Comparison of ENCODE assay signal across 8 cellular contexts in genomic region chr13:46552302-46552680, GRCh38. TPM values are rescaled to one million over a fixed set of nuclear protein-coding genes. Genes with fewer than 3 reads are reported as not detected.
A peak's percentile ranks its signal among the peaks of the same experiment; 100 is the strongest.
DNase-seq lines count a peak whose midpoint lies in the region; ATAC-seq and TF ChIP-seq lines count a peak whose summit lies in the region.

No MANE protein-coding gene starts in this region.

- H3K36me3 ChIP-seq in testis (ENCODE audit: low read depth, missing control alignments), result no peaks in the 10 kb centered on the region

- no peak for TF ChIP-seq CTCF in testis (IDR thresholded peaks at IDR 0.05)

- H3K9me3 ChIP-seq in testis, result no peaks in the 10 kb centered on the region

- TF ChIP-seq POLR2A in testis (IDR thresholded peaks at IDR 0.05), result no peak

- H3K4me3 Mint-ChIP-seq in activated CD4-positive, alpha-beta T cell treated with anti-CD3 and anti-CD28 coated beads, Interleukin-2, amount 10 ng/mL, durations not matched to agents 7 days and 5 days, result peak overlapping the region; percentile 93
- H3K4me3 Mint-ChIP-seq in activated naive CD8-positive, alpha-beta T cell treated with anti-CD3 and anti-CD28 coated beads, Interleukin-2, amount 50 U/mL, for 24 hours, result peak overlapping the region; percentile 89

- peak overlapping the region; percentile 87 to 92 for H3K27ac ChIP-seq in testis

- ATAC-seq in activated naive CD8-positive, alpha-beta T cell treated with anti-CD3 and anti-CD28 coated beads, Interleukin-2, amount 50 U/mL, for 24 hours, result no peak
- ATAC-seq in GM18858 (IDR thresholded peaks at IDR 0.05; ENCODE audit: unreplicated experiment), result no peak
- no peak for ATAC-seq in sciatic nerve

- H3K4me3 ChIP-seq in testis, result peak overlapping the region; percentile 81 to 89

- H3K27me3 ChIP-seq in testis, result no peaks in the 10 kb centered on the region

- peaks cover 12% of the 10 kb centered on the region for H3K4me1 ChIP-seq in testis

- intact Hi-C loops in testis (cut with DNase I; ENCODE audit: low total_unique reads) (loop anchor here (5.0 kb wide), 1 partner anchor 170 kb away; no protein-coding TSS in a partner anchor), sciatic nerve (cut with DNase I) (loop anchor here (5.0 kb wide), 1 partner anchor 160 kb away; no protein-coding TSS in a partner anchor)

- no peaks in the 10 kb centered on the region for H3K36me3 Mint-ChIP-seq in activated CD4-positive, alpha-beta T cell treated with anti-CD3 and anti-CD28 coated beads, Interleukin-2, amount 10 ng/mL, durations not matched to agents 7 days and 5 days (ENCODE audit: low read depth)
- no peaks in the 10 kb centered on the region for H3K36me3 Mint-ChIP-seq in activated naive CD8-positive, alpha-beta T cell treated with anti-CD3 and anti-CD28 coated beads, Interleukin-2, amount 50 U/mL, for 24 hours (ENCODE audit: low read depth)

- no peaks in the 10 kb centered on the region for H3K9me3 Mint-ChIP-seq in activated CD4-positive, alpha-beta T cell treated with anti-CD3 and anti-CD28 coated beads, Interleukin-2, amount 10 ng/mL, durations not matched to agents 7 days and 5 days
- no peaks in the 10 kb centered on the region for H3K9me3 Mint-ChIP-seq in activated naive CD8-positive, alpha-beta T cell treated with anti-CD3 and anti-CD28 coated beads, Interleukin-2, amount 50 U/mL, for 24 hours

- H3K4me1 Mint-ChIP-seq in activated CD4-positive, alpha-beta T cell treated with anti-CD3 and anti-CD28 coated beads, Interleukin-2, amount 10 ng/mL, durations not matched to agents 7 days and 5 days, result peaks cover 45% of the 10 kb centered on the region
- H3K4me1 Mint-ChIP-seq in activated naive CD8-positive, alpha-beta T cell treated with anti-CD3 and anti-CD28 coated beads, Interleukin-2, amount 50 U/mL, for 24 hours, result peaks cover 42% of the 10 kb centered on the region

- no peak for DNase-seq in activated CD4-positive, alpha-beta T cell treated with anti-CD3 and anti-CD28 coated beads, Interleukin-2, amount 10 ng/mL, durations not matched to agents 7 days and 5 days
- no peak for DNase-seq in activated CD4-positive, alpha-beta T cell treated with anti-CD3 and anti-CD28 coated beads for 1 hour
- no peak for DNase-seq in activated naive CD8-positive, alpha-beta T cell treated with anti-CD3 and anti-CD28 coated beads, Interleukin-2, amount 50 U/mL, for 24 hours
- DNase-seq in left kidney (ENCODE audit: low read depth, low spot score) (peak; percentile 38), testis (no peak), superior temporal gyrus (ENCODE audit: extremely low spot score) (no peak), sciatic nerve (ENCODE audit: low spot score) (no peak)

- no peaks in the 10 kb centered on the region for H3K27me3 Mint-ChIP-seq in activated CD4-positive, alpha-beta T cell treated with anti-CD3 and anti-CD28 coated beads, Interleukin-2, amount 10 ng/mL, durations not matched to agents 7 days and 5 days
- H3K27me3 Mint-ChIP-seq in activated naive CD8-positive, alpha-beta T cell treated with anti-CD3 and anti-CD28 coated beads, Interleukin-2, amount 50 U/mL, for 24 hours, result peaks cover 3% of the 10 kb centered on the region

- CTCF ChIA-PET in activated CD4-positive, alpha-beta T cell treated with anti-CD3 and anti-CD28 coated beads, Interleukin-2, amount 10 ng/mL, durations not matched to agents 7 days and 5 days (lab: Charles Lee), result interaction anchor here (0.6 to 2.0 kb wide), 14 partner anchors 8 to 928 kb away, joined by 3 to 11 read pairs (median 3); no protein-coding TSS in a partner anchor

- POLR2A ChIA-PET in activated CD4-positive, alpha-beta T cell treated with anti-CD3 and anti-CD28 coated beads, Interleukin-2, amount 10 ng/mL, durations not matched to agents 7 days and 5 days (lab: Charles Lee), result no interaction called here

- H3K27ac Mint-ChIP-seq in activated CD4-positive, alpha-beta T cell treated with anti-CD3 and anti-CD28 coated beads, Interleukin-2, amount 10 ng/mL, durations not matched to agents 7 days and 5 days, result peak overlapping the region; percentile 89
- H3K27ac Mint-ChIP-seq in activated naive CD8-positive, alpha-beta T cell treated with anti-CD3 and anti-CD28 coated beads, Interleukin-2, amount 50 U/mL, for 24 hours, result peak overlapping the region; percentile 81

- WGBS in testis, 2 donors, result 16% methylated on average over 12 of the region's 12 CpGs

RNA-seq across cellular contexts. Expression of gene LRCH1, which starts 0.7 kb away (rescaled TPM):
- 10 to 100 TPM; 17.4 to 18.2 TPM for total RNA-seq in activated CD4-positive, alpha-beta T cell treated with anti-CD3 and anti-CD28 coated beads, Interleukin-2, amount 10 ng/mL, durations not matched to agents 7 days and 5 days
- total RNA-seq in testis (10 to 100 TPM; 16.8 to 17.7 TPM), sciatic nerve (28.2 TPM)
- 8.9 TPM for polyA plus RNA-seq in testis (ENCODE audit: insufficient read depth, low read depth, low replicate concordance)
